ENCODE assay signal across 19 cellular contexts in genomic region chr17:36203335-36203734, GRCh38. TPM values are rescaled to one million over a fixed set of nuclear protein-coding genes. Genes with fewer than 3 reads are reported as not detected.
"Had no signal": no experiment of that assay in that cellular context is flagged by ENCODE, and none has a peak within 500 bp of the region (broad histone marks: within the 10 kb centered on the region; RNA-seq: fewer than 3 reads in every experiment).

No MANE protein-coding gene starts in this region.

- FAIRE-seq: endometrium, small intestine, urothelium cell line had no signal

- H3K9me3 ChIP-seq: mucosa of descending colon, thyroid gland had no signal

- H3K36me3 Mint-ChIP-seq: activated naive CD4-positive, alpha-beta T cell treated with anti-CD3 and anti-CD28 coated beads, Interleukin-2, amount 50 U/mL, for 72 hours; brain; naive thymus-derived CD8-positive, alpha-beta T cell had no signal

- H3K4me3 Mint-ChIP-seq: activated T-cell treated with anti-CD3 and anti-CD28 coated beads, Interleukin-2, amount 50 U/mL, for 24 hours; brain had no signal

- DNase-seq: activated CD4-positive, alpha-beta T cell treated with anti-CD3 and anti-CD28 coated beads, Interleukin-2, amount 50 U/mL, for 1 hour; activated effector memory CD4-positive, alpha-beta T cell treated with anti-CD3 and anti-CD28 coated beads, Interleukin-2, amount 50 U/mL, for 16 hours; activated T-cell treated with anti-CD3 and anti-CD28 coated beads, Interleukin-2, amount 50 U/mL, for 24 hours; amygdala; head of caudate nucleus; mucosa of descending colon; naive thymus-derived CD8-positive, alpha-beta T cell; occipital lobe; right cardiac atrium; small intestine; thyroid gland had no signal

- H3K4me1 ChIP-seq: thyroid gland had no signal

- H3K9me3 Mint-ChIP-seq: activated naive CD4-positive, alpha-beta T cell treated with anti-CD3 and anti-CD28 coated beads, Interleukin-2, amount 50 U/mL, for 72 hours; activated T-cell treated with anti-CD3 and anti-CD28 coated beads, Interleukin-2, amount 50 U/mL, for 24 hours; brain; naive thymus-derived CD8-positive, alpha-beta T cell had no signal

- H3K4me3 ChIP-seq: mucosa of descending colon, thyroid gland had no signal

- ATAC-seq: activated naive CD4-positive, alpha-beta T cell treated with anti-CD3 and anti-CD28 coated beads, Interleukin-2, amount 50 U/mL, for 72 hours; esophagus mucosa; right cardiac atrium had no signal

- H3K27ac Mint-ChIP-seq: activated naive CD4-positive, alpha-beta T cell treated with anti-CD3 and anti-CD28 coated beads, Interleukin-2, amount 50 U/mL, for 72 hours; activated T-cell treated with anti-CD3 and anti-CD28 coated beads, Interleukin-2, amount 50 U/mL, for 24 hours; progenitor cell of endocrine pancreas had no signal

- H3K27me3 ChIP-seq: thyroid gland had no signal

- H3K27ac ChIP-seq: thyroid gland had no signal

- H3K36me3 ChIP-seq: thyroid gland had no signal

RNA-seq across cellular contexts. Expression of gene CCL3L1, which starts 6.8 kb away (rescaled TPM):
- total RNA-seq: dermis microvascular lymphatic vessel endothelial cell, esophagus mucosa, fibroblast of villous mesenchyme, right cardiac atrium, thyroid gland had no signal

RNA-seq across cellular contexts. Expression of gene CCL4L2, which starts 7.5 kb away (rescaled TPM):
- total RNA-seq: dermis microvascular lymphatic vessel endothelial cell, esophagus mucosa, fibroblast of villous mesenchyme, progenitor cell of endocrine pancreas had no signal

RNA-seq across cellular contexts. Expression of gene TBC1D3B, which starts 26.9 kb away (rescaled TPM):
- polyA plus RNA-seq: naive thymus-derived CD8-positive, alpha-beta T cell had no signal
